Comparison of ENCODE assay signal across 16 cellular contexts in the genomic region with DNA sequence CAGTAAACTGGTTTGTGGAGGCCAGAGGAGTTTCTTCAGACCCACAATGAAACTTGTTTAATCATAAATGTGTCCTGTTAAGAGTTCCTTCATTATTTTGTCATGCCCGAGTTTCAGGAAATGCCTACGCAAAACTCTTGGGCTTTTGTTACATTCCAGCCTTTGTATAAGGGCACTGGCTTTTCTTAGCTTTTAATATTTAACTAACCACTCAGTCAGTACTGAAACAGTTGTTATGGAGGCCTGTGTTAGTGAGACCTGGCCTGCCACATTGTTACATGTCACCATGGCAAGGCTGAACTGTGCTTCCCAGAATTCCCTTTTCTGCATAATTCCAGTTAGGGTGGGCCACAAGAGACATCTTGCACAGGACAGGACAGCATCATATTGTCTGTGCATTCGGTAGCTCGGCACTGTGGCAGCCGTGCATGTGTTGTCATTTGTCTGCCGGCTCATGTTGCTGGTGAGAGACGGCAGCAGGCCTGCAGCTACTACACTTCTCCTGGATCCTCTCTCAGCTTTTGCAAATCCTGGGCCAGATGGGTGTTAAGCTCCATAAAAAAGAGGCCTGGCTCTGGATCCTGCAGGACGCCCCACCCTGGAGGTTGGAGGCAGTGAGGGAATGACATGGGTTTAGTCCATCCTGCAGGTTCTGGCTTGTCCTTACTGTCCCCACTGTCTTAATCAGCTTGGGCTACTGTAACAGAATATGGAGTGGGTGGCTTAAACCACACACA.
DNase-seq lines count a peak whose midpoint lies in the region; ATAC-seq, FAIRE-seq and TF ChIP-seq lines count a peak whose summit lies in the region.
"Had no signal": no experiment of that assay in that cellular context is flagged by ENCODE, and none has a peak within 500 bp of the region (broad histone marks: within the 10 kb centered on the region; RNA-seq: fewer than 3 reads in every experiment).

No MANE protein-coding gene starts in this region.

- in situ Hi-C loops in GM23248 (cut with MboI) = no loop called here

- no peaks in the 10 kb centered on the region for H3K9me3 ChIP-seq in GM23248 (ENCODE audit: low read depth)
- no peaks in the 10 kb centered on the region for H3K9me3 ChIP-seq in body of pancreas
- H3K9me3 ChIP-seq in small intestine (ENCODE audit: control insufficient read depth, low read depth) = no peaks in the 10 kb centered on the region

- H3K27ac ChIP-seq in GM23248 (no peak overlapping the region; the same call in 1 of the 2 replicates), body of pancreas (peak overlapping the region; percentile 50 to 78 (median 64)), small intestine (ENCODE audit: low read depth in 1 of 2, low read length in 1 of 2) (no peak overlapping the region), foreskin keratinocyte (no peak overlapping the region)
- H3K27ac ChIP-seq: BLaER1 treated with 17β-estradiol and CSF1 and Interleukin-3, amounts not matched to agents 10 nM and 100 nM; cardiac muscle cell had no signal

- H3K4me1 ChIP-seq in GM23248 (ENCODE audit: insufficient read depth) = peaks cover 13% of the 10 kb centered on the region
- H3K4me1 ChIP-seq in body of pancreas = peaks cover 20% of the 10 kb centered on the region
- H3K4me1 ChIP-seq in small intestine (ENCODE audit: control insufficient read depth in 2 of 2, insufficient read depth in 1 of 2, low read depth in 1 of 2, low read length in 1 of 2) = no peaks in the 10 kb centered on the region
- H3K4me1 ChIP-seq in foreskin keratinocyte = no peaks in the 10 kb centered on the region

- H2AFZ ChIP-seq in GM23248 = peak overlapping the region; percentile 56; the same call in 1 of the 2 replicates

- TF ChIP-seq POLR2A in body of pancreas (IDR thresholded peaks at IDR 0.05) = no peak

- TF ChIP-seq CTCF in body of pancreas (IDR thresholded peaks at IDR 0.05) (no peak), foreskin keratinocyte (conservative IDR thresholded peaks at IDR 0.05) (no peak)

- no peaks in the 10 kb centered on the region for H3K9me3 Mint-ChIP-seq in activated CD4-positive, alpha-beta memory T cell treated with anti-CD3 and anti-CD28 coated beads for 36 hours

- H3K4me1 Mint-ChIP-seq in activated CD4-positive, alpha-beta memory T cell treated with anti-CD3 and anti-CD28 coated beads for 36 hours (ENCODE audit: low read depth) = no peaks in the 10 kb centered on the region

- peaks cover 1% of the 10 kb centered on the region for H3K36me3 Mint-ChIP-seq in activated CD4-positive, alpha-beta memory T cell treated with anti-CD3 and anti-CD28 coated beads for 36 hours

- no peaks in the 10 kb centered on the region for H3K9me2 ChIP-seq in GM23248 (ENCODE audit: insufficient read depth)

- no peak overlapping the region for H3K4me3 ChIP-seq in GM23248
- no peak overlapping the region for H3K4me3 ChIP-seq in body of pancreas
- H3K4me3 ChIP-seq in small intestine (ENCODE audit: low read depth in 1 of 2, low read length in 2 of 2) = no peak overlapping the region
- H3K4me3 ChIP-seq: BLaER1 treated with 17β-estradiol and CSF1 and Interleukin-3, amounts not matched to agents 10 nM and 100 nM; cardiac muscle cell had no signal

- no peak overlapping the region for H3K27ac Mint-ChIP-seq in activated CD4-positive, alpha-beta memory T cell treated with anti-CD3 and anti-CD28 coated beads for 36 hours
- H3K27ac Mint-ChIP-seq: stimulated activated memory B cell treated with anti-CD40 and anti-IgM and Interleukin-4, amounts not matched to agents 10 μg/mL and 1 μg/mL and 100 μg/mL, for 72 hours had no signal

- intact Hi-C loops in body of pancreas (cut with DNase I) = no loop called here
- intact Hi-C loops in activated CD4-positive, alpha-beta memory T cell treated with anti-CD3 and anti-CD28 coated beads for 36 hours (cut with micrococcal nuclease) = no loop called here

- no peak for FAIRE-seq in small intestine (lab: Jason Lieb, UNC)
- FAIRE-seq: G401.6, H54 had no signal

- WGBS in GM23248 (ENCODE audit: low coverage in 1 of 2, low lambda C conversion rate in 2 of 2, missing lambda C conversion rate in 2 of 2), 2 experiments = 41 to 46% methylated on average over 8 of the region's 8 CpGs
- 48 to 54% methylated on average over 7 to 8 of the region's 8 CpGs for WGBS in body of pancreas, 2 donors
- 68 to 79% (median 69%) methylated on average over 8 of the region's 8 CpGs for WGBS in small intestine, 3 donors

- H3K4me3 Mint-ChIP-seq in activated CD4-positive, alpha-beta memory T cell treated with anti-CD3 and anti-CD28 coated beads for 36 hours = no peak overlapping the region
- H3K4me3 Mint-ChIP-seq: stimulated activated memory B cell treated with anti-CD40 and anti-IgM and Interleukin-4, amounts not matched to agents 10 μg/mL and 1 μg/mL and 100 μg/mL, for 72 hours had no signal

- ATAC-seq in body of pancreas = peak; percentile 75
- ATAC-seq in foreskin keratinocyte = no peak
- ATAC-seq: stimulated activated memory B cell treated with anti-CD40 and anti-IgM and Interleukin-4, amounts not matched to agents 10 μg/mL and 1 μg/mL and 100 μg/mL, for 72 hours had no signal

- H3K36me3 ChIP-seq in GM23248 (ENCODE audit: low read depth) = no peaks in the 10 kb centered on the region
- H3K36me3 ChIP-seq in body of pancreas (replicated peaks in 1 of 2; ENCODE audit: insufficient read depth in 1 of 2, low read depth in 2 of 2) = no peaks in the 10 kb centered on the region
- H3K36me3 ChIP-seq in small intestine (ENCODE audit: control insufficient read depth in 2 of 2, insufficient read depth in 2 of 2, low read length in 2 of 2) = no peaks in the 10 kb centered on the region
- H3K36me3 ChIP-seq: BLaER1 treated with 17β-estradiol and CSF1 and Interleukin-3, amounts not matched to agents 10 nM and 100 nM; cardiac muscle cell had no signal

- 0 out of 2 replicates have a peak, but pooled peaks cover 5% of the 10 kb centered on the region for H3F3A ChIP-seq in GM23248 (ENCODE audit: insufficient read depth)

- DNase-seq in GM23248 (peak; percentile 26), body of pancreas (peak; percentile 11 to 43 (median 32)), left kidney (ENCODE audit: low read depth, low spot score) (peak; percentile 74), small intestine (peak; percentile 13), foreskin keratinocyte (no peak), dedifferentiated amniotic fluid mesenchymal stem cell (ENCODE audit: extremely low spot score) (no peak)
- DNase-seq in activated CD4-positive, alpha-beta memory T cell treated with anti-CD3 and anti-CD28 coated beads for 36 hours = no peak
- no peak for DNase-seq in stimulated activated CD4-positive, alpha-beta T cell treated with anti-CD3 and anti-CD28 coated beads, Interleukin-4, amount 100 ng/mL, for 24 hours
- DNase-seq: Karpas-422, NCI-H187 treated with DMSO at 0.1 percent for 48 hours, SIG-M5 had no signal

- H3K79me2 ChIP-seq in GM23248 (ENCODE audit: insufficient read depth) = no peaks in the 10 kb centered on the region

- no peaks in the 10 kb centered on the region; the same call in 1 of the 2 replicates for H3K27me3 ChIP-seq in GM23248 (replicated peaks; ENCODE audit: insufficient read depth)
- no peaks in the 10 kb centered on the region for H3K27me3 ChIP-seq in body of pancreas
- no peaks in the 10 kb centered on the region for H3K27me3 ChIP-seq in small intestine (ENCODE audit: control insufficient read depth in 2 of 2, insufficient read depth in 2 of 2, low read length in 2 of 2)
- no peaks in the 10 kb centered on the region for H3K27me3 ChIP-seq in foreskin keratinocyte
- H3K27me3 ChIP-seq: BLaER1 treated with 17β-estradiol and CSF1 and Interleukin-3, amounts not matched to agents 10 nM and 100 nM; cardiac muscle cell had no signal

- no peak overlapping the region for H3K9ac ChIP-seq in GM23248
- H3K9ac ChIP-seq: BLaER1 treated with 17β-estradiol and CSF1 and Interleukin-3, amounts not matched to agents 10 nM and 100 nM had no signal

- POLR2A ChIA-PET in activated CD4-positive, alpha-beta memory T cell treated with anti-CD3 and anti-CD28 coated beads for 36 hours (lab: Charles Lee) = no interaction called here

- H3K4me2 ChIP-seq in GM23248 (ENCODE audit: unreplicated experiment) = peak overlapping the region; percentile 21
- H3K4me2 ChIP-seq: BLaER1 treated with 17β-estradiol and CSF1 and Interleukin-3, amounts not matched to agents 10 nM and 100 nM had no signal

- no peaks in the 10 kb centered on the region for H4K20me1 ChIP-seq in GM23248 (ENCODE audit: insufficient read depth)
- H4K20me1 ChIP-seq: BLaER1 treated with 17β-estradiol and CSF1 and Interleukin-3, amounts not matched to agents 10 nM and 100 nM had no signal

- peaks cover 8% of the 10 kb centered on the region for H3K27me3 Mint-ChIP-seq in activated CD4-positive, alpha-beta memory T cell treated with anti-CD3 and anti-CD28 coated beads for 36 hours
- H3K27me3 Mint-ChIP-seq: stimulated activated memory B cell treated with anti-CD40 and anti-IgM and Interleukin-4, amounts not matched to agents 10 μg/mL and 1 μg/mL and 100 μg/mL, for 72 hours had no signal

- CTCF ChIA-PET in activated CD4-positive, alpha-beta memory T cell treated with anti-CD3 and anti-CD28 coated beads for 36 hours (lab: Charles Lee) = no interaction called here

Comparison
In these comparisons a context has a peak if more than half of its experiments do, and no peak if none do; other contexts are left out.
1. DNase-seq: peak in GM23248 (single experiment), body of pancreas (4 of 4), left kidney (single experiment) and small intestine (single experiment); none in activated CD4-positive, alpha-beta memory T cell treated with anti-CD3 and anti-CD28 coated beads for 36 hours (single experiment), foreskin keratinocyte (0 of 2), dedifferentiated amniotic fluid mesenchymal stem cell (single experiment) and stimulated activated CD4-positive, alpha-beta T cell treated with anti-CD3 and anti-CD28 coated beads, Interleukin-4, amount 100 ng/mL, for 24 hours (single experiment).
2. H3K27ac ChIP-seq: peak in body of pancreas (4 of 4); none in GM23248 (single experiment), small intestine (0 of 2) and foreskin keratinocyte (single experiment).